In the genomic region with DNA sequence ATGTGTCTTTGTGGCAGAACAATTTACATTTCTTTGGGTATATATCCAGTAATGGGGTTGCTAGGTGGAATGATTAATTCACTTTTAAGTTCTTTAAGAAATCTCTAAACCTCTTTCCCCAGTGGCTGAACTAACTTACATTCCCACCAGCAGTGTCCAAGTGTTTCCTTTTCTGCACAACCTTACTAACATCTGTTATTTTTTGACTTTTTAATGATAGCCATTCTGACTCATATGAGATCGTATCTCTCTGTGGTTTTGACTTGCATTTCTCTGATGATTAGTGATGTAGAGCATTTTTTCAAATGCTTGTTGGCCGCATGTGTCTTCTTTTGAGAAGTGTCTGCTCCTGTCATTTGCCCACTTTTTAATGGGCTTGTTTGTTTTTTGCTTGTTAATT, we compare ENCODE assay signal across 12 cellular contexts. TPM values are rescaled to one million over a fixed set of nuclear protein-coding genes. Genes with fewer than 3 reads are reported as not detected.
A peak's percentile ranks its signal among the peaks of the same experiment; 100 is the strongest.
DNase-seq lines count a peak whose midpoint lies in the region; FAIRE-seq and TF ChIP-seq lines count a peak whose summit lies in the region.
"Had no signal": no experiment of that assay in that cellular context is flagged by ENCODE, and none has a peak within 500 bp of the region (broad histone marks: within the 10 kb centered on the region; RNA-seq: fewer than 3 reads in every experiment).

No MANE protein-coding gene starts in this region.

- no peak overlapping the region for H3K27ac ChIP-seq in vagina
- H3K27ac ChIP-seq: PC-9 had no signal

- no peak overlapping the region for H3K4me3 ChIP-seq in fibroblast of pulmonary artery (replicated peaks; ENCODE audit: low read depth, low read length)
- H3K4me3 ChIP-seq in vagina, result no peak overlapping the region
- H3K4me3 ChIP-seq: PC-9 had no signal

- no peaks in the 10 kb centered on the region for H3K4me1 ChIP-seq in vagina

- peak; percentile 33 for FAIRE-seq in GM12891 (lab: Jason Lieb, UNC)
- FAIRE-seq: GM18507 had no signal

- H3K27me3 ChIP-seq in vagina, result no peaks in the 10 kb centered on the region

- H3K9me3 ChIP-seq in vagina, result no peaks in the 10 kb centered on the region

- H3K36me3 ChIP-seq in vagina, result no peaks in the 10 kb centered on the region

- intact Hi-C loops in vagina (cut with DNase I), result no loop called here

- no peak for TF ChIP-seq POLR2A in GM12891 (IDR thresholded peaks at IDR 0.05; ENCODE audit: low read depth, low read length)
- no peak for TF ChIP-seq POLR2A in vagina (IDR thresholded peaks at IDR 0.05)

- TF ChIP-seq CTCF in fibroblast of pulmonary artery (IDR thresholded peaks at IDR 0.05; ENCODE audit: low read length, missing control alignments) (no peak), vagina (IDR thresholded peaks at IDR 0.05) (no peak)

- DNase-seq in GM12891 (ENCODE audit: insufficient read length, low spot score), result no peak
- DNase-seq in H4 (ENCODE audit: low spot score), result peak; percentile 51
- DNase-seq in LHCN-M2 (ENCODE audit: low read depth), result peak; percentile 88
- DNase-seq in fibroblast of pulmonary artery (ENCODE audit: low read depth), result peak; percentile 66
- DNase-seq in HuH-7.5 (ENCODE audit: low spot score), result no peak
- DNase-seq in ureter (ENCODE audit: low spot score), result no peak
- DNase-seq in vagina (ENCODE audit: extremely low spot score in 2 of 2), result no peak
- DNase-seq in NCI-H187 treated with DMSO at 0.1 percent for 48 hours (lab: John Stamatoyannopoulos, UW), result no peak
- DNase-seq: stimulated activated CD8-positive, alpha-beta memory T cell treated with anti-CD3 and anti-CD28 coated beads, Interleukin-4, amount 100 ng/mL, for 48 hours had no signal

TF ChIP-seq in GM12891, 5 proteins besides CTCF, POLR2A, EP300 and RAD21:
- no peak for TF ChIP-seq PAX5 (IDR thresholded peaks at IDR 0.05; ENCODE audit: insufficient read depth, low read length, severe bottlenecking)
- TF ChIP-seq TAF1 (IDR thresholded peaks at IDR 0.05; ENCODE audit: low read depth, low read length), result no peak
- TF ChIP-seq POU2F2 (IDR thresholded peaks at IDR 0.05; ENCODE audit: low read depth, low read length), result no peak
- no peak for TF ChIP-seq POLR2AphosphoS5 (IDR thresholded peaks at IDR 0.05; ENCODE audit: low read depth, low read length)
- TF ChIP-seq SPI1 (IDR thresholded peaks at IDR 0.05; ENCODE audit: low read depth, low read length), result no peak

RNA-seq across cellular contexts. Expression of gene PTH2R, which starts 43.1 kb away (rescaled TPM):
- not detected for polyA plus RNA-seq in GM12891 (2012; ENCODE audit: low read depth, missing spikeins)
- total RNA-seq in H4 (2014; rRNA removed; shearing (Covaris generic)), result not detected in 2 replicates
- total RNA-seq in LHCN-M2 (2014; rRNA removed), result not detected in 2 replicates
- polyA plus RNA-seq in LHCN-M2 (2012), result not detected
- total RNA-seq in ureter, result not detected
- not detected for total RNA-seq in vagina
- total RNA-seq: mesenteric fat pad, PC-9 had no signal

Comparison
In these comparisons a context has a peak if more than half of its experiments do, and no peak if none do; other contexts are left out.
1. DNase-seq: peak in H4 (single experiment), LHCN-M2 (single experiment) and fibroblast of pulmonary artery (single experiment); none in GM12891 (single experiment), HuH-7.5 (single experiment), ureter (single experiment), vagina (0 of 2) and NCI-H187 treated with DMSO at 0.1 percent for 48 hours (single experiment).